Comparison of ENCODE assay signal across 1 cellular context in the genomic region with DNA sequence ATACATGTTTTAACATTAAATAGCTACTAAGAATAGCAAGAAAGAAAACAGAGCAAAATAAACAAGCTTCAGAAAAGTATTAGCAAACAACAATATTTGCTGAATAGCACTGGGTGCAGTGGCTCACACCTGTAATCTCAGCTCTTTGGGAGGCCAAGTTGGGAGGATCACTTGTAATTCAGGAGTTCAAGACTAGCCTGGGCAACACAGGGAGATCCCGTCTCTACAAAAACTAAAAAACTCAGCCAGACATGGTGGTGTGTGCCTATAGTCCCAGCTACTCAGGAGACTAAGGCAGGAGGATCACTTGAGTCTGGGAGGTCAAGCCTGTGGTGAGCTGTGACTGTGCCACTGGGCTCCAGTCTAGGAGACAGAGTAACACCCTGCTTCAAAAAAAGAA.
TF ChIP-seq lines count a peak whose summit lies in the region.

No MANE protein-coding gene starts in this region.

TF ChIP-seq in HepG2, 621 proteins besides CTCF, POLR2A, EP300 and RAD21:
- TF ChIP-seq ZMYM3 (CRISPR knock-in tag; IDR thresholded peaks at IDR 0.05) (peak; percentile 61; the same call in 1 of the 2 replicates), ADNP (CRISPR knock-in tag; IDR thresholded peaks at IDR 0.05) (0 out of 2 replicates have a peak, but pooled peaks have one; percentile 38), ZNF121 (CRISPR knock-in tag; IDR thresholded peaks at IDR 0.05) (0 out of 2 replicates have a peak, but pooled peaks have one; percentile 30)
- TF ChIP-seq, protein P1, sequence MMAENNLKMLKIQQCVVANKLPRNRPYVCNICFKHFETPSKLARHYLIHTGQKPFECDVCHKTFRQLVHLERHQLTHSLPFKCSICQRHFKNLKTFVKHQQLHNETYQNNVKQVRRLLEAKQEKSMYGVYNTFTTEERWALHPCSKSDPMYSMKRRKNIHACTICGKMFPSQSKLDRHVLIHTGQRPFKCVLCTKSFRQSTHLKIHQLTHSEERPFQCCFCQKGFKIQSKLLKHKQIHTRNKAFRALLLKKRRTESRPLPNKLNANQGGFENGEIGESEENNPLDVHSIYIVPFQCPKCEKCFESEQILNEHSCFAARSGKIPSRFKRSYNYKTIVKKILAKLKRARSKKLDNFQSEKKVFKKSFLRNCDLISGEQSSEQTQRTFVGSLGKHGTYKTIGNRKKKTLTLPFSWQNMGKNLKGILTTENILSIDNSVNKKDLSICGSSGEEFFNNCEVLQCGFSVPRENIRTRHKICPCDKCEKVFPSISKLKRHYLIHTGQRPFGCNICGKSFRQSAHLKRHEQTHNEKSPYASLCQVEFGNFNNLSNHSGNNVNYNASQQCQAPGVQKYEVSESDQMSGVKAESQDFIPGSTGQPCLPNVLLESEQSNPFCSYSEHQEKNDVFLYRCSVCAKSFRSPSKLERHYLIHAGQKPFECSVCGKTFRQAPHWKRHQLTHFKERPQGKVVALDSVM (CRISPR knock-in tag; IDR thresholded peaks at IDR 0.05), result peak; percentile 95
TF ChIP-seq in HepG2: peak in this region for 4; not testable (repeated sequence) for 617.
